9 cellular contexts compared by ENCODE assay signal in genomic region chr11:122727101-122727929, GRCh38.
DNase-seq lines count a peak whose midpoint lies in the region; ATAC-seq, FAIRE-seq and TF ChIP-seq lines count a peak whose summit lies in the region.
"Had no signal": no experiment of that assay in that cellular context is flagged by ENCODE, and none has a peak within 500 bp of the region (broad histone marks: within the 10 kb centered on the region; RNA-seq: fewer than 3 reads in every experiment).

No MANE protein-coding gene starts in this region.

- H3K27me3 ChIP-seq in astrocyte (ENCODE audit: insufficient read depth, low read length), result no peaks in the 10 kb centered on the region

- H3K27ac ChIP-seq in astrocyte (ENCODE audit: low read depth, low read length), result no peak overlapping the region

- no peak overlapping the region for H2AFZ ChIP-seq in astrocyte (ENCODE audit: low read depth, low read length)

- H3K27ac Mint-ChIP-seq in astrocyte (ENCODE audit: unreplicated experiment), result no peak overlapping the region

- peak overlapping the region; percentile 51 for H3K4me3 ChIP-seq in AG10803 (ENCODE audit: low read length)
- H3K4me3 ChIP-seq in astrocyte (ENCODE audit: insufficient read depth, low read depth, low read length), result no peak overlapping the region

- ATAC-seq in GM19395 (IDR thresholded peaks at IDR 0.05; ENCODE audit: unreplicated experiment) (peak; percentile 86), HG03575 (IDR thresholded peaks at IDR 0.05; ENCODE audit: extremely low read depth, insufficient number of reproducible peaks, low FRiP score, unreplicated experiment) (peak; percentile 67), sciatic nerve (peak; percentile 40)

- peaks cover 12% of the 10 kb centered on the region for H4K20me1 ChIP-seq in astrocyte (ENCODE audit: insufficient read depth, low read length)

- intact Hi-C loops in sciatic nerve (cut with DNase I), result no loop called here

- H3K9me3 ChIP-seq in astrocyte (ENCODE audit: insufficient read depth, low read depth, low read length), result no peaks in the 10 kb centered on the region

- H3K36me3 ChIP-seq in astrocyte (ENCODE audit: insufficient read depth, low read length), result no peaks in the 10 kb centered on the region

- H3K4me1 Mint-ChIP-seq in astrocyte (ENCODE audit: low read depth, unreplicated experiment), result peaks cover 41% of the 10 kb centered on the region

- DNase-seq in AG10803 (ENCODE audit: low read depth) (peak; percentile 64), astrocyte (ENCODE audit: low read depth) (no peak), sciatic nerve (ENCODE audit: low spot score) (no peak), putamen (ENCODE audit: low spot score) (no peak), SIG-M5 (lab: John Stamatoyannopoulos, UW) (no peak), SK-N-DZ (ENCODE audit: low spot score) (no peak)

- H3K79me2 ChIP-seq in astrocyte (ENCODE audit: insufficient read depth, low read length), result peaks cover 74% of the 10 kb centered on the region

- H3K27me3 Mint-ChIP-seq in astrocyte (ENCODE audit: low read depth, unreplicated experiment), result no peaks in the 10 kb centered on the region

- peaks cover 46% of the 10 kb centered on the region for H3K4me1 ChIP-seq in astrocyte (ENCODE audit: insufficient read depth, low read length)

- H3K9me3 Mint-ChIP-seq in astrocyte (ENCODE audit: unreplicated experiment), result no peaks in the 10 kb centered on the region

- H3K4me2 ChIP-seq in astrocyte (ENCODE audit: low read length), result peak overlapping the region; percentile 44

- H3K36me3 Mint-ChIP-seq in astrocyte (ENCODE audit: low read depth, unreplicated experiment), result peaks cover 3% of the 10 kb centered on the region

- H3K9ac ChIP-seq in astrocyte (ENCODE audit: low read length), result peak overlapping the region; percentile 7

- no peak for TF ChIP-seq CTCF in AG10803 (conservative IDR thresholded peaks at IDR 0.05; ENCODE audit: low read length)
- no peak for TF ChIP-seq CTCF in astrocyte (IDR thresholded peaks at IDR 0.05; ENCODE audit: insufficient read depth, low read depth, low read length)

- FAIRE-seq in astrocyte (lab: Jason Lieb, UNC), result no peak
- FAIRE-seq: G401.6 had no signal

- H3K4me3 Mint-ChIP-seq in astrocyte (ENCODE audit: unreplicated experiment), result no peak overlapping the region
